13 cellular contexts compared by ENCODE assay signal in genomic region chr2:171154348-171154747, GRCh38. TPM values are rescaled to one million over a fixed set of nuclear protein-coding genes. Genes with fewer than 3 reads are reported as not detected.
DNase-seq lines count a peak whose midpoint lies in the region; ATAC-seq and TF ChIP-seq lines count a peak whose summit lies in the region.
"Had no signal": no experiment of that assay in that cellular context is flagged by ENCODE, and none has a peak within 500 bp of the region (broad histone marks: within the 10 kb centered on the region; RNA-seq: fewer than 3 reads in every experiment).

No MANE protein-coding gene starts in this region.

- TF ChIP-seq POLR2A in suprapubic skin (IDR thresholded peaks at IDR 0.05): no peak

- H3K36me3 ChIP-seq in OCI-LY3 (replicated peaks; ENCODE audit: low read depth, low read length): no peaks in the 10 kb centered on the region
- H3K36me3 ChIP-seq in suprapubic skin: no peaks in the 10 kb centered on the region
- H3K36me3 ChIP-seq: uterus had no signal

- TF ChIP-seq EP300 in suprapubic skin (IDR thresholded peaks at IDR 0.05): no peak

- H3K27ac ChIP-seq in 22Rv1: peak overlapping the region; percentile 44
- no peak overlapping the region for H3K27ac ChIP-seq in OCI-LY3 (ENCODE audit: low read length)
- H3K27ac ChIP-seq in suprapubic skin: no peak overlapping the region
- H3K27ac ChIP-seq: uterus had no signal

- H3K4me2 ChIP-seq in OCI-LY3 (ENCODE audit: low read length): peak overlapping the region; percentile 17

- no peak for ATAC-seq in GM21529 (IDR thresholded peaks at IDR 0.05; ENCODE audit: unreplicated experiment)
- ATAC-seq: effector memory CD8-positive, alpha-beta T cell had no signal

- no peaks in the 10 kb centered on the region for H3K9me3 ChIP-seq in OCI-LY3 (ENCODE audit: insufficient read depth, low read length)
- H3K9me3 ChIP-seq in suprapubic skin: no peaks in the 10 kb centered on the region
- H3K9me3 ChIP-seq: uterus had no signal

- H3K4me1 ChIP-seq in OCI-LY3 (ENCODE audit: low read length) (peaks cover 32% of the 10 kb centered on the region), suprapubic skin (peaks cover 29% of the 10 kb centered on the region)

- H3K4me3 ChIP-seq in GM12865 (ENCODE audit: low read depth, low read length) (peak overlapping the region; percentile 27; the same call in 1 of the 2 replicates), OCI-LY3 (ENCODE audit: low read length) (no peak overlapping the region), choroid plexus epithelial cell (ENCODE audit: low read depth, low read length) (no peak overlapping the region), suprapubic skin (no peak overlapping the region)
- H3K4me3 ChIP-seq: uterus had no signal

- H4K20me1 ChIP-seq in OCI-LY3 (ENCODE audit: insufficient read depth, low read length): peaks cover 94% of the 10 kb centered on the region

- DNase-seq in GM12865 (ENCODE audit: low read depth) (no peak), choroid plexus epithelial cell (ENCODE audit: low read depth) (peak; percentile 19), suprapubic skin (ENCODE audit: low spot score in 2 of 2) (no peak), head of caudate nucleus (no peak), NCI-H1105 treated with DMSO at 0.1 percent for 48 hours (lab: John Stamatoyannopoulos, UW) (no peak)
- DNase-seq: effector memory CD8-positive, alpha-beta T cell; NCI-H187 treated with DMSO at 0.1 percent for 48 hours; nucleus accumbens; T1000; uterus had no signal

- 28% methylated on average over 1 of the region's 1 CpG for WGBS in suprapubic skin

- peaks cover 99% of the 10 kb centered on the region for H3K79me2 ChIP-seq in OCI-LY3 (ENCODE audit: low read length)

- H3K27me3 ChIP-seq in OCI-LY3 (ENCODE audit: low read depth, low read length) (no peaks in the 10 kb centered on the region), suprapubic skin (no peaks in the 10 kb centered on the region)
- H3K27me3 ChIP-seq: uterus had no signal

- no peak overlapping the region for H3K9ac ChIP-seq in OCI-LY3 (ENCODE audit: low read length)

- no peak overlapping the region for H2AFZ ChIP-seq in OCI-LY3 (ENCODE audit: low read depth, low read length)

- TF ChIP-seq CTCF in 22Rv1 (IDR thresholded peaks at IDR 0.05) (no peak), GM12865 (IDR thresholded peaks at IDR 0.05; ENCODE audit: insufficient read depth, low read depth, low read length, missing control alignments) (no peak), OCI-LY3 (IDR thresholded peaks at IDR 0.05; ENCODE audit: low read depth, low read length) (no peak), choroid plexus epithelial cell (conservative IDR thresholded peaks at IDR 0.05; ENCODE audit: low read depth, low read length) (no peak), suprapubic skin (IDR thresholded peaks at IDR 0.05) (no peak)

- intact Hi-C loops in head of caudate nucleus (cut with DNase I): no loop called here

RNA-seq across cellular contexts. Expression of gene TLK1, which starts 6.3 kb away (rescaled TPM):
- total RNA-seq in suprapubic skin: 10 to 100 TPM; 24.9 to 60.4 (median 38.3) TPM
